ENCODE assay signal across 8 cellular contexts in the genomic region with DNA sequence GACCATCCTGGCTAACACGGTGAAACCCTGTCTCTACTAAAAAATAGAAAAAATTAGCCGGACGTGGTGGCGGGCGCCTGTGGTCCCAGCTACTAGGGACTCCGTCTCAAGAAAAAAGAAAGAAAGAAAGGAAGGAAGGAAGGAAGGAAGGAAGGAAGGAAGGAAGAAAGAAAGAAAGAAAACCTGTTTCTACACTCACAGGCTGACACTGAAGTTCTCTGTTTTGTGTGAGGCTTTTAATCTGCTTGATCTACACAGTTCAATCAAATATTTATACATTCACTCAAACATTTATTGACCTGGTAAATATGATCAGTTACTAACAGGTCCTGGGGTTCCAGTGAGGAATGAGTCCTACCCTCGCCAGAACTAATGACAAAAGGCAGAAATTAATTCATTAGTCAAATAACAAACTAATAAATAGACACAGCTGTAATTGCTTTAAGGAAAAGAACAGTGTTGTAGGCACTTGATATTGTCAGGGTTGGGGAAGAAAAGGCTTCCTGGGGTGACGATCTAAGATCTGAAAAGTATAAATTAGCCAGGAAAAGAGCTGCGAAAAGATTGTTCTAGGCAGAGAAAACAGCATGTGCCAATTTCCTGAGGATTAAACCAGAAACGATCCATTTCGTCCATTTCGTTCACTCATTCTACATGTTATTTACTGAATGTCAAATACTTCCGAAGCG. TPM values are rescaled to one million over a fixed set of nuclear protein-coding genes. Genes with fewer than 3 reads are reported as not detected.
DNase-seq lines count a peak whose midpoint lies in the region; ATAC-seq and TF ChIP-seq lines count a peak whose summit lies in the region.

No MANE protein-coding gene starts in this region.

- no peak for TF ChIP-seq POLR2A in sigmoid colon (IDR thresholded peaks at IDR 0.05)

- peak overlapping the region; percentile 17 for H2AFZ ChIP-seq in fibroblast of lung (ENCODE audit: low read length)

- H3K9me3 ChIP-seq in SK-N-MC (ENCODE audit: low read depth, low read length) (no peaks in the 10 kb centered on the region), fibroblast of lung (ENCODE audit: control insufficient read depth, insufficient read depth, low read depth, low read length) (no peaks in the 10 kb centered on the region), sigmoid colon (no peaks in the 10 kb centered on the region)

- intact Hi-C loops in sigmoid colon (cut with DNase I): loop anchor here (2.0 to 5.0 kb wide), 4 partner anchors 59 to 236 kb away; partner anchors contain the start of genes MPND, TNFAIP8L1 and YJU2

- no peak for ATAC-seq in GM21825 (IDR thresholded peaks at IDR 0.05; ENCODE audit: unreplicated experiment)

- DNase-seq in SK-N-MC (ENCODE audit: low read depth, low spot score): no peak
- no peak for DNase-seq in fibroblast of lung (ENCODE audit: low read depth in 2 of 2)
- DNase-seq in sigmoid colon: no peak
- DNase-seq in AML-193 (lab: John Stamatoyannopoulos, UW): no peak
- DNase-seq in DMS153 treated with DMSO at 0.1 percent for 48 hours (lab: John Stamatoyannopoulos, UW; ENCODE audit: unreplicated experiment): no peak
- no peak for DNase-seq in GM13977 (ENCODE audit: low spot score)

- H3K4me1 ChIP-seq in fibroblast of lung (ENCODE audit: control insufficient read depth, extremely low read depth, insufficient read depth, low read length): peaks cover 10% of the 10 kb centered on the region
- peaks cover 0 to 55% (median 52%) of the 10 kb centered on the region in 4 donors for H3K4me1 ChIP-seq in sigmoid colon

- H4K20me1 ChIP-seq in fibroblast of lung (ENCODE audit: control insufficient read depth, extremely low read depth, insufficient read depth, low read length): no peaks in the 10 kb centered on the region

- TF ChIP-seq EP300 in sigmoid colon (IDR thresholded peaks at IDR 0.05): no peak

- H3K27me3 ChIP-seq in fibroblast of lung (ENCODE audit: control insufficient read depth, insufficient read depth, low read length): no peaks in the 10 kb centered on the region
- H3K27me3 ChIP-seq in sigmoid colon: no peaks in the 10 kb centered on the region

- TF ChIP-seq CTCF in GM12875 (IDR thresholded peaks at IDR 0.05; ENCODE audit: borderline replicate concordance, insufficient read depth, low read depth, low read length) (no peak), fibroblast of lung (conservative IDR thresholded peaks at IDR 0.05 in 1 of 2, IDR thresholded peaks at IDR 0.05 in 1 of 2; ENCODE audit: low read depth in 1 of 2, low read length in 2 of 2) (no peak), sigmoid colon (IDR thresholded peaks at IDR 0.05) (no peak), GM13977 (IDR thresholded peaks at IDR 0.05; ENCODE audit: extremely low read depth, insufficient read depth, missing control alignments) (no peak)

- H3K4me3 ChIP-seq in GM12875 (ENCODE audit: low read depth, low read length): peak overlapping the region; percentile 22
- H3K4me3 ChIP-seq in SK-N-MC: peak overlapping the region; percentile 75
- peak overlapping the region; percentile 11 to 81 (median 41) for H3K4me3 ChIP-seq in fibroblast of lung (replicated peaks in 1 of 4; ENCODE audit: control extremely low read depth in 1 of 4, insufficient read depth in 1 of 4, low read depth in 3 of 4, low read length in 4 of 4)
- peak overlapping the region; percentile 15 to 81 (median 74) for H3K4me3 ChIP-seq in sigmoid colon

- in situ Hi-C loops in GM13977 (cut with MboI; ENCODE audit: low pct_unique_long_range_greater_than_20kb, low sequenced_read_pairs, unreplicated experiment): no loop called here

- H3K36me3 ChIP-seq in SK-N-MC (ENCODE audit: insufficient read depth, low read length): peaks cover 20% of the 10 kb centered on the region
- H3K36me3 ChIP-seq in fibroblast of lung (ENCODE audit: control insufficient read depth, insufficient read depth, low read length): no peaks in the 10 kb centered on the region
- no peaks in the 10 kb centered on the region for H3K36me3 ChIP-seq in sigmoid colon

- H3K79me2 ChIP-seq in fibroblast of lung (ENCODE audit: control insufficient read depth, insufficient read depth, low read length): peaks cover 73% of the 10 kb centered on the region

- H3K4me2 ChIP-seq in fibroblast of lung (ENCODE audit: extremely low read depth, insufficient read depth, low read length): peak overlapping the region; percentile 88

- H3K9ac ChIP-seq in SK-N-MC (ENCODE audit: insufficient read length) (peak overlapping the region; percentile 73), fibroblast of lung (ENCODE audit: insufficient read depth, low read length) (peak overlapping the region; percentile 33)

- 13 to 24% methylated on average over 14 of the region's 14 CpGs for WGBS in sigmoid colon, 2 donors

- H3K27ac ChIP-seq in SK-N-MC (peak overlapping the region; percentile 90), fibroblast of lung (ENCODE audit: insufficient read depth, low read length) (peak overlapping the region; percentile 83), sigmoid colon (peak overlapping the region; percentile 91 to 94 (median 92))

RNA-seq across cellular contexts. Expression of gene CHAF1A, which starts 0.8 kb away (rescaled TPM):
- total RNA-seq in fibroblast of lung (3.9 and 5.9 TPM in 2 replicates), sigmoid colon (1 to 10 TPM; 3.6 to 5.5 (median 4.1) TPM)
- polyA plus RNA-seq in fibroblast of lung (5.9 and 15.4 TPM in 2 replicates), sigmoid colon (10 to 100 TPM in 2 of 3 donors, 1 to 10 TPM in 1; 5.4 to 19.1 (median 10.6) TPM)
- polyA plus RNA-seq in fibroblast of lung (2012): 7.6 and 23.4 TPM in 2 replicates
- polyA minus RNA-seq in fibroblast of lung (ENCODE audit: low replicate concordance): 15.6 and 24.9 TPM in 2 replicates

RNA-seq across cellular contexts. Expression of gene SH3GL1, which starts 1.3 kb away (rescaled TPM):
- total RNA-seq in fibroblast of lung: 20.3 and 23.9 TPM in 2 replicates
- polyA plus RNA-seq in fibroblast of lung: 44.9 and 58.7 TPM in 2 replicates
- polyA plus RNA-seq in fibroblast of lung (2012): 92.8 and 124 TPM in 2 replicates
- 77.1 and 80.1 TPM in 2 replicates for polyA minus RNA-seq in fibroblast of lung (ENCODE audit: low replicate concordance)
- 10 to 100 TPM; 28.5 to 33.9 (median 32.2) TPM for total RNA-seq in sigmoid colon
- polyA plus RNA-seq in sigmoid colon: 10 to 100 TPM; 37.9 to 47.4 (median 45.0) TPM

RNA-seq across cellular contexts. Expression of gene UBXN6, which starts 56.0 kb away (rescaled TPM):
- total RNA-seq in fibroblast of lung: 98.9 and 114 TPM in 2 replicates
- 49.1 and 53.3 TPM in 2 replicates for polyA plus RNA-seq in fibroblast of lung
- 94.5 and 117 TPM in 2 replicates for polyA plus RNA-seq in fibroblast of lung (2012)
- polyA minus RNA-seq in fibroblast of lung (ENCODE audit: low replicate concordance): 61.1 and 64.1 TPM in 2 replicates
- 100 to 1,000 TPM in 1 of 4 donors, 10 to 100 TPM in 3; 47.1 to 103 (median 62.7) TPM for total RNA-seq in sigmoid colon
- 100 to 1,000 TPM in 2 of 3 donors, 10 to 100 TPM in 1; 96.3 to 160 (median 114) TPM for polyA plus RNA-seq in sigmoid colon

RNA-seq across cellular contexts. Expression of gene MPND, which starts 58.3 kb away (rescaled TPM):
- total RNA-seq in fibroblast of lung: 6.4 and 7.1 TPM in 2 replicates
- 2.7 and 3.8 TPM in 2 replicates for polyA plus RNA-seq in fibroblast of lung
- polyA plus RNA-seq in fibroblast of lung (2012): 10.1 and 17.1 TPM in 2 replicates
- 12.2 and 19.9 TPM in 2 replicates for polyA minus RNA-seq in fibroblast of lung (ENCODE audit: low replicate concordance)
- total RNA-seq in sigmoid colon: 10 to 100 TPM in 1 of 4 donors, 1 to 10 TPM in 3; 8.6 to 13.3 (median 9.3) TPM
- 10 to 100 TPM; 38.2 to 65.2 (median 60.1) TPM for polyA plus RNA-seq in sigmoid colon

Comparison
In these comparisons a context has a peak if more than half of its experiments do, and no peak if none do; other contexts are left out.
1. H3K4me3 ChIP-seq: peak in every context shown above with its lines; median percentile 75 in SK-N-MC; 74 in sigmoid colon; 41 in fibroblast of lung; 22 in GM12875.